ENCODE assay signal across 8 cellular contexts in the genomic region with DNA sequence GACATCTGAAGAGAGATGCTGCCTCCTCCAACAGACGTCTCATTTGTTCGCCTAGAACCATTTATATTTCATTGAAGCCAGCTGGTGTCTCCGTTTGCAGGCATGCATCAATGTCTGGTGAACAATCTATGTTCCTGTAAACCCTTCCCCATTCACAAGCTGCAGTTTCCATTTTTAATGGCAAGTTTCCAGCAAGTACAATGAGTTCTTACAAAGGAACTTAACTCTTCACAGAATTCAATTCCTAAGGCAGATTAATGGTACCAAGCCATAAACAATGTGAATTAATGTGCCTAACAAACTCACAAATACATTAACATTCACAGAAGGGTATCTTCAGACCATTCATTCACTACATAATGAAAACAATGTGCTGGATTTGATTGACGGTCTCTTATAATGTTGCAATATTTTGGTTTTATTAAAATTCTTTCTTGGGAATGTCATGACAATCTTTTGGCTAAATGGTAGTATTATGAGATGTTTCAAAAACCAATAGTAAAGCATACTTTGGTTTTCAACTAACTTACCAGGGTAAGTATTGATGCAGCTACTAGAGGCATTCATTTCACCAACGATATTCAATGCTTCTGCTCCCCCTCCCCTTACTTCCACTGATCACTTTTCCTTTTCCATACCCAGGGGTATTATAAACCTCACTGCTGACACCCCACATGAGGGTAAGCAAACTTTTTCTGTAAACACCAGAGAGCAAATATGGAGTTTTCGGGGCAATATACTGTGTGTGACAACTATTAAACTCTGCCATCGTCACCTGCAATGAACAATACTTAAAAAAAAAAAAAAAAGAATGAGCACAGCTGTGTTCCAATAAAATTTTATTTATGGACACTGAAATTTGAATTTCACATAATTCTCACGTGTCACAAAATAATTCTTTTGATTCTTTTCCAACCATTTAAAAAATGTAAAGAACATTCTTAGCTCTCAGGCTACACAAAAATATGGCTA. TPM values are rescaled to one million over a fixed set of nuclear protein-coding genes. Genes with fewer than 3 reads are reported as not detected.
DNase-seq lines count a peak whose midpoint lies in the region; ATAC-seq and TF ChIP-seq lines count a peak whose summit lies in the region.

No MANE protein-coding gene starts in this region.

- ATAC-seq in GM23338 = no peak
- ATAC-seq in SK-N-SH treated with all-trans-retinoic acid at 6 μM for 48 hours = peak; percentile 45

- peaks cover 18% of the 10 kb centered on the region for H3K36me3 Mint-ChIP-seq in GM23338 (ENCODE audit: low read depth)

- H3K27me3 Mint-ChIP-seq in GM23338 (ENCODE audit: insufficient read depth, low read depth, poor library complexity) = peaks cover 9% of the 10 kb centered on the region

- H3K27ac Mint-ChIP-seq in GM23338 = peak overlapping the region; percentile 50

- H3K9me3 Mint-ChIP-seq in GM23338 = peaks cover 6% of the 10 kb centered on the region

- no peak overlapping the region; the same call in 1 of the 2 replicates for H3K27ac ChIP-seq in GM23338 (ENCODE audit: low read depth)

- in situ Hi-C loops in GM13976 (cut with MboI; ENCODE audit: low sequenced_read_pairs, unreplicated experiment) = loop anchor here (10.0 kb wide), 1 partner anchor 467 kb away; a partner anchor contains a TSS

- H3K4me3 ChIP-seq in AG10803 (ENCODE audit: low read length) (peak overlapping the region; percentile 89), GM23338 (peak overlapping the region; percentile 85), fibroblast of mammary gland (ENCODE audit: control insufficient read depth, low read depth, low read length) (peak overlapping the region; percentile 84)

- peaks cover 59% of the 10 kb centered on the region for H4K20me1 ChIP-seq in GM23338 (replicated peaks; ENCODE audit: insufficient read depth)

- TF ChIP-seq CTCF in AG10803 (conservative IDR thresholded peaks at IDR 0.05; ENCODE audit: low read length) (no peak), GM23338 (conservative IDR thresholded peaks at IDR 0.05; ENCODE audit: low read depth in 2 of 2) (no peak), fibroblast of mammary gland (conservative IDR thresholded peaks at IDR 0.05; ENCODE audit: control insufficient read depth, insufficient read depth, low read depth, low read length) (no peak), GM13976 (IDR thresholded peaks at IDR 0.05; ENCODE audit: borderline replicate concordance, control extremely low read depth, extremely low read depth, insufficient read depth, missing control alignments) (no peak)

- peaks cover 40% of the 10 kb centered on the region for H3K4me1 ChIP-seq in GM23338 (ENCODE audit: insufficient read depth)

- H3F3A ChIP-seq in GM23338 (replicated peaks; ENCODE audit: low read depth) = no peaks in the 10 kb centered on the region; the same call in 1 of the 2 replicates

- H3K4me3 Mint-ChIP-seq in GM23338 = peak overlapping the region; percentile 99

- peak; percentile 97 for DNase-seq in AG10803 (ENCODE audit: low read depth)
- DNase-seq in GM23338 (ENCODE audit: low spot score) = no peak
- DNase-seq in fibroblast of mammary gland (ENCODE audit: low read depth) = peak; percentile 91
- peak; percentile 70 for DNase-seq in putamen (ENCODE audit: low spot score)
- no peak for DNase-seq in A172 (ENCODE audit: low spot score)
- DNase-seq in GM13976 (ENCODE audit: low spot score) = no peak
- DNase-seq in OCI-M2 (lab: John Stamatoyannopoulos, UW; ENCODE audit: unreplicated experiment) = no peak

- H3K9me2 ChIP-seq in GM23338 (ENCODE audit: insufficient read depth) = no peaks in the 10 kb centered on the region

- no peak overlapping the region for H2AFZ ChIP-seq in GM23338

- H3K27me3 ChIP-seq in GM23338 (ENCODE audit: insufficient read depth) = no peaks in the 10 kb centered on the region

- H3K4me1 Mint-ChIP-seq in GM23338 = peaks cover 38% of the 10 kb centered on the region

- peak overlapping the region; percentile 89 for H3K4me2 ChIP-seq in GM23338

- no peaks in the 10 kb centered on the region for H3K36me3 ChIP-seq in GM23338 (ENCODE audit: insufficient read depth)

- peaks cover 91% of the 10 kb centered on the region for H3K79me2 ChIP-seq in GM23338 (replicated peaks; ENCODE audit: insufficient read depth)

TF ChIP-seq in GM23338, 12 proteins besides CTCF, POLR2A, EP300 and RAD21:
- no peak for TF ChIP-seq EZH2 (IDR thresholded peaks at IDR 0.05; ENCODE audit: low read depth, unreplicated experiment)

TF ChIP-seq in SK-N-SH treated with all-trans-retinoic acid at 6 μM for 48 hours, 23 proteins besides CTCF, POLR2A, EP300 and RAD21 (continues in another document):
- TF ChIP-seq PPARA (CRISPR knock-in tag; IDR thresholded peaks at IDR 0.05; ENCODE audit: borderline replicate concordance) = no peak
- TF ChIP-seq RARB (CRISPR knock-in tag; IDR thresholded peaks at IDR 0.05) = no peak
- no peak for TF ChIP-seq SNAI2 (CRISPR knock-in tag; IDR thresholded peaks at IDR 0.05)
- TF ChIP-seq ESRRG (CRISPR knock-in tag; IDR thresholded peaks at IDR 0.05) = no peak
- no peak for TF ChIP-seq ZNF565 (CRISPR knock-in tag; conservative IDR thresholded peaks at IDR 0.05; ENCODE audit: low read depth)
- peak; percentile 72; the same call in 1 of the 2 replicates for TF ChIP-seq TCF4 (CRISPR knock-in tag; IDR thresholded peaks at IDR 0.05; ENCODE audit: borderline replicate concordance)
- no peak for TF ChIP-seq ZFP30 (CRISPR knock-in tag; IDR thresholded peaks at IDR 0.05)
- no peak for TF ChIP-seq OSR1 (CRISPR knock-in tag; IDR thresholded peaks at IDR 0.05)
- TF ChIP-seq, protein P1, sequence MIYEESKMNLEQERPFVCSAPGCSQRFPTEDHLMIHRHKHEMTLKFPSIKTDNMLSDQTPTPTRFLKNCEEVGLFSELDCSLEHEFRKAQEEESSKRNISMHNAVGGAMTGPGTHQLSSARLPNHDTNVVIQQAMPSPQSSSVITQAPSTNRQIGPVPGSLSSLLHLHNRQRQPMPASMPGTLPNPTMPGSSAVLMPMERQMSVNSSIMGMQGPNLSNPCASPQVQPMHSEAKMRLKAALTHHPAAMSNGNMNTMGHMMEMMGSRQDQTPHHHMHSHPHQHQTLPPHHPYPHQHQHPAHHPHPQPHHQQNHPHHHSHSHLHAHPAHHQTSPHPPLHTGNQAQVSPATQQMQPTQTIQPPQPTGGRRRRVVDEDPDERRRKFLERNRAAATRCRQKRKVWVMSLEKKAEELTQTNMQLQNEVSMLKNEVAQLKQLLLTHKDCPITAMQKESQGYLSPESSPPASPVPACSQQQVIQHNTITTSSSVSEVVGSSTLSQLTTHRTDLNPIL (CRISPR knock-in tag; IDR thresholded peaks at IDR 0.05; ENCODE audit: low read depth) = peak; percentile 87
- TF ChIP-seq TOX (CRISPR knock-in tag; IDR thresholded peaks at IDR 0.05; ENCODE audit: borderline replicate concordance) = no peak
- TF ChIP-seq ISL1 (CRISPR knock-in tag; IDR thresholded peaks at IDR 0.05) = peak; percentile 98
- TF ChIP-seq, protein P2, sequence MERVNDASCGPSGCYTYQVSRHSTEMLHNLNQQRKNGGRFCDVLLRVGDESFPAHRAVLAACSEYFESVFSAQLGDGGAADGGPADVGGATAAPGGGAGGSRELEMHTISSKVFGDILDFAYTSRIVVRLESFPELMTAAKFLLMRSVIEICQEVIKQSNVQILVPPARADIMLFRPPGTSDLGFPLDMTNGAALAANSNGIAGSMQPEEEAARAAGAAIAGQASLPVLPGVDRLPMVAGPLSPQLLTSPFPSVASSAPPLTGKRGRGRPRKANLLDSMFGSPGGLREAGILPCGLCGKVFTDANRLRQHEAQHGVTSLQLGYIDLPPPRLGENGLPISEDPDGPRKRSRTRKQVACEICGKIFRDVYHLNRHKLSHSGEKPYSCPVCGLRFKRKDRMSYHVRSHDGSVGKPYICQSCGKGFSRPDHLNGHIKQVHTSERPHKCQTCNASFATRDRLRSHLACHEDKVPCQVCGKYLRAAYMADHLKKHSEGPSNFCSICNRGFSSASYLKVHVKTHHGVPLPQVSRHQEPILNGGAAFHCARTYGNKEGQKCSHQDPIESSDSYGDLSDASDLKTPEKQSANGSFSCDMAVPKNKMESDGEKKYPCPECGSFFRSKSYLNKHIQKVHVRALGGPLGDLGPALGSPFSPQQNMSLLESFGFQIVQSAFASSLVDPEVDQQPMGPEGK (CRISPR knock-in tag; IDR thresholded peaks at IDR 0.05; ENCODE audit: borderline replicate concordance) = peak; percentile 82; the same call in 1 of the 2 replicates
- no peak for TF ChIP-seq ARNTL (CRISPR knock-in tag; IDR thresholded peaks at IDR 0.05; ENCODE audit: borderline replicate concordance, low read depth)
- TF ChIP-seq GLIS3 (CRISPR knock-in tag; IDR thresholded peaks at IDR 0.05) = no peak
- peak; percentile 36; the same call in 1 of the 2 replicates for TF ChIP-seq ZC3H10 (CRISPR knock-in tag; IDR thresholded peaks at IDR 0.05)
- TF ChIP-seq, protein P3, sequence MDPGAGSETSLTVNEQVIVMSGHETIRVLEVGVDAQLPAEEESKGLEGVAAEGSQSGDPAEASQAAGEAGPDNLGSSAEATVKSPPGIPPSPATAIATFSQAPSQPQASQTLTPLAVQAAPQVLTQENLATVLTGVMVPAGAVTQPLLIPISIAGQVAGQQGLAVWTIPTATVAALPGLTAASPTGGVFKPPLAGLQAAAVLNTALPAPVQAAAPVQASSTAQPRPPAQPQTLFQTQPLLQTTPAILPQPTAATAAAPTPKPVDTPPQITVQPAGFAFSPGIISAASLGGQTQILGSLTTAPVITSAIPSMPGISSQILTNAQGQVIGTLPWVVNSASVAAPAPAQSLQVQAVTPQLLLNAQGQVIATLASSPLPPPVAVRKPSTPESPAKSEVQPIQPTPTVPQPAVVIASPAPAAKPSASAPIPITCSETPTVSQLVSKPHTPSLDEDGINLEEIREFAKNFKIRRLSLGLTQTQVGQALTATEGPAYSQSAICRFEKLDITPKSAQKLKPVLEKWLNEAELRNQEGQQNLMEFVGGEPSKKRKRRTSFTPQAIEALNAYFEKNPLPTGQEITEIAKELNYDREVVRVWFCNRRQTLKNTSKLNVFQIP (CRISPR knock-in tag; IDR thresholded peaks at IDR 0.05; ENCODE audit: borderline replicate concordance, low read depth) = no peak
- no peak for TF ChIP-seq ZNF8 (CRISPR knock-in tag; IDR thresholded peaks at IDR 0.05)

RNA-seq across cellular contexts. Expression of a gene that starts 4.2 kb away (rescaled TPM):
- 57.4 and 62.1 TPM in 2 replicates for total RNA-seq in GM23338 (2014; rRNA removed; shearing (Covaris generic))
- polyA plus RNA-seq in GM23338 (2016; fragmentation: Nextera tagmentation; extraction: Ambion mirVana) = 89.9 and 98.1 TPM in 2 replicates
- 13.5 and 16.7 TPM in 2 replicates for total RNA-seq in A172 (2014; rRNA removed; shearing (Covaris generic))

Comparison
In these comparisons a context has a peak if more than half of its experiments do, and no peak if none do; other contexts are left out.
1. DNase-seq: peak in AG10803 (single experiment), fibroblast of mammary gland (single experiment) and putamen (single experiment); none in GM23338 (single experiment), A172 (single experiment), GM13976 (single experiment) and OCI-M2 (single experiment).
2. Peak in every context shown above with its lines, with median percentiles within 50 percentile points of each other: H3K4me3 ChIP-seq.